ENCODE assay signal across 1 cellular context in genomic region chr15:92847841-92848240, GRCh38.
TF ChIP-seq lines count a peak whose summit lies in the region.

No MANE protein-coding gene starts in this region.

TF ChIP-seq in IMR-90, 13 proteins besides CTCF, POLR2A, EP300 and RAD21 (continued from another document):
- TF ChIP-seq USF2 (IDR thresholded peaks at IDR 0.05; ENCODE audit: low read depth, low read length) = no peak
- no peak for TF ChIP-seq ELK1 (IDR thresholded peaks at IDR 0.05; ENCODE audit: borderline replicate concordance, low read depth, low read length)
- TF ChIP-seq RFX5 (IDR thresholded peaks at IDR 0.05; ENCODE audit: low read depth, low read length) = no peak
- no peak for TF ChIP-seq MAFK (IDR thresholded peaks at IDR 0.05; ENCODE audit: low read depth, low read length)
- TF ChIP-seq CEBPB (IDR thresholded peaks at IDR 0.05; ENCODE audit: low read depth, low read length) = no peak
